In genomic region chr2:72092099-72092498, GRCh38 we compare ENCODE assay signal across 16 cellular contexts.
"Had no signal": no experiment of that assay in that cellular context is flagged by ENCODE, and none has a peak within 500 bp of the region (broad histone marks: within the 10 kb centered on the region; RNA-seq: fewer than 3 reads in every experiment).

No MANE protein-coding gene starts in this region.

- H3K4me1 ChIP-seq: gastroesophageal sphincter, heart left ventricle, thyroid gland had no signal

- H3K27me3 ChIP-seq: thyroid gland had no signal

- H3K27ac ChIP-seq: gastroesophageal sphincter, heart left ventricle, thyroid gland had no signal

- H3K36me3 ChIP-seq: gastroesophageal sphincter, heart left ventricle, thyroid gland had no signal

- H3K36me3 Mint-ChIP-seq: activated naive CD8-positive, alpha-beta T cell had no signal

- ATAC-seq: activated CD4-positive, CD25-positive, alpha-beta regulatory T cell treated with anti-CD3 and anti-CD28 coated beads, Interleukin-2, amount 50 U/mL, for 24 hours; gastroesophageal sphincter; heart left ventricle had no signal

- H3K4me3 Mint-ChIP-seq: activated naive CD8-positive, alpha-beta T cell; nephron progenitor cell had no signal

- H3K9me3 ChIP-seq: gastroesophageal sphincter, heart left ventricle, thyroid gland had no signal

- H3K4me1 Mint-ChIP-seq: nephron progenitor cell had no signal

- H3K4me3 ChIP-seq: gastroesophageal sphincter, heart left ventricle, thyroid gland had no signal

- H3K27ac Mint-ChIP-seq: activated naive CD8-positive, alpha-beta T cell; nephron progenitor cell had no signal

- DNase-seq: activated CD4-positive, alpha-beta T cell treated with anti-CD3 and anti-CD28 coated beads, Interleukin-2, amount 50 U/mL, for 4 hours; activated T-cell treated with anti-CD3 and anti-CD28 coated beads for 4 hours; amniotic stem cell; heart left ventricle; nephron progenitor cell; nucleus accumbens; retina; stimulated activated CD4-positive, alpha-beta T cell treated with anti-CD3 and anti-CD28 coated beads, Interleukin-12 subunit alpha, Interleukin-12 subunit beta, amount 100 ng/mL, for 4 hours; stimulated activated CD4-positive, alpha-beta T cell treated with anti-CD3 and anti-CD28 coated beads, Interleukin-1b, Interleukin-23, amount 100 ng/mL, for 48 hours; stimulated activated CD8-positive, alpha-beta memory T cell treated with anti-CD3 and anti-CD28 coated beads, Interleukin-4, amount 100 ng/mL, for 48 hours; stimulated activated naive CD4-positive, alpha-beta T cell; T-helper 1 cell; thyroid gland had no signal
